In genomic region chr5:73288803-73289720, GRCh38 we compare ENCODE assay signal across 1 cellular context.
TF ChIP-seq lines count a peak whose summit lies in the region.

No MANE protein-coding gene starts in this region.

TF ChIP-seq in WTC11, 78 proteins besides CTCF, POLR2A, EP300 and RAD21 (continued from another document):
- no peak for TF ChIP-seq ARID4B (CRISPR knock-in tag; IDR thresholded peaks at IDR 0.05; ENCODE audit: borderline replicate concordance)
- TF ChIP-seq GABPB1 (CRISPR knock-in tag; IDR thresholded peaks at IDR 0.05): no peak
